Comparison of ENCODE assay signal across 14 cellular contexts in genomic region chr10:34941471-34942357, GRCh38.
DNase-seq lines count a peak whose midpoint lies in the region; ATAC-seq and TF ChIP-seq lines count a peak whose summit lies in the region.
"Had no signal": no experiment of that assay in that cellular context is flagged by ENCODE, and none has a peak within 500 bp of the region (broad histone marks: within the 10 kb centered on the region; RNA-seq: fewer than 3 reads in every experiment).

No MANE protein-coding gene starts in this region.

- intact Hi-C loops in OCI-LY7 (cut with micrococcal nuclease; ENCODE audit: unreplicated experiment), result no loop called here

- H4K20me1 ChIP-seq in OCI-LY7 (ENCODE audit: insufficient read depth, low read length), result no peaks in the 10 kb centered on the region

- H3K9me3 ChIP-seq in HAP-1 (peaks cover 3% of the 10 kb centered on the region; the same call in 1 of the 2 replicates), OCI-LY7 (ENCODE audit: low read length) (no peaks in the 10 kb centered on the region)

- in situ Hi-C loops in HAP-1 (cut with MboI; ENCODE audit: low sequenced_read_pairs), result no loop called here

- ATAC-seq in GM18511 (IDR thresholded peaks at IDR 0.05; ENCODE audit: unreplicated experiment) (peak; percentile 80), HG03108 (IDR thresholded peaks at IDR 0.05; ENCODE audit: unreplicated experiment) (no peak)
- ATAC-seq: effector memory CD8-positive, alpha-beta T cell had no signal

- H3K36me3 ChIP-seq in HAP-1 (replicated peaks) (no peaks in the 10 kb centered on the region), OCI-LY7 (ENCODE audit: insufficient read depth, low read length) (no peaks in the 10 kb centered on the region)

- H3K27me3 ChIP-seq in HAP-1 (ENCODE audit: low read depth), result no peaks in the 10 kb centered on the region
- H3K27me3 ChIP-seq: hepatocyte had no signal

- POLR2A ChIA-PET in RWPE1 (lab: Yijun Ruan, JAX; ENCODE audit: low non-redundant PET) (no interaction called here), OCI-LY7 (lab: Charles Lee) (interaction anchor here (0.6 kb wide), 1 partner anchor 19 kb away, joined by 3 read pairs; no protein-coding TSS in a partner anchor)

- DNase-seq in HAP-1 (ENCODE audit: low spot score in 2 of 2) (peak; percentile 68 to 85), RWPE1 (ENCODE audit: low spot score) (peak; percentile 45), glomerular visceral epithelial cell (ENCODE audit: extremely low spot score) (peak; percentile 33), NCI-H345 treated with DMSO at 0.1 percent for 48 hours (lab: John Stamatoyannopoulos, UW; ENCODE audit: unreplicated experiment) (no peak), OCI-LY7 (ENCODE audit: low spot score) (no peak), cortex of kidney (lab: John Stamatoyannopoulos, UW) (no peak)
- DNase-seq: AML-193; DMS53; effector memory CD8-positive, alpha-beta T cell; NCI-H2029; stimulated activated CD4-positive, alpha-beta T cell treated with anti-CD3 and anti-CD28 coated beads, Interleukin-4, amount 100 ng/mL, for 4 hours had no signal

- H3K4me2 ChIP-seq in OCI-LY7 (ENCODE audit: low read length), result no peak overlapping the region
- H3K4me2 ChIP-seq: hepatocyte had no signal

- H2AFZ ChIP-seq in OCI-LY7 (ENCODE audit: low read length), result no peak overlapping the region
- H2AFZ ChIP-seq: hepatocyte had no signal

- no TSS peak for BruUV-seq in OCI-LY7 (replicated peaks; lab: Mats Ljungman, UMichigan)

- no peaks in the 10 kb centered on the region for H3K79me2 ChIP-seq in OCI-LY7 (ENCODE audit: insufficient read depth, low read depth, low read length)
- H3K79me2 ChIP-seq: hepatocyte had no signal

- no peak for TF ChIP-seq CTCF in RWPE1 (conservative IDR thresholded peaks at IDR 0.05; ENCODE audit: low read depth)
- no peak for TF ChIP-seq CTCF in OCI-LY7 (conservative IDR thresholded peaks at IDR 0.05; ENCODE audit: low read length)

- H3K4me3 ChIP-seq in HAP-1, result no peak overlapping the region
- no peak overlapping the region for H3K4me3 ChIP-seq in OCI-LY7 (ENCODE audit: low read depth, low read length, poor library complexity, severe bottlenecking)
- H3K4me3 ChIP-seq: hepatocyte had no signal

- CTCF ChIA-PET in RWPE1 (lab: Yijun Ruan, JAX), result interaction anchor here (0.5 to 1.0 kb wide), 4 partner anchors 125 to 573 kb away, joined by 3 to 5 read pairs (median 4); no protein-coding TSS in a partner anchor
- CTCF ChIA-PET in OCI-LY7 (lab: Charles Lee; ENCODE audit: unreplicated experiment), result interaction anchor here (0.6 kb wide), 1 partner anchor 14 kb away, joined by 3 read pairs; no protein-coding TSS in a partner anchor

- H3K27ac ChIP-seq in RWPE1, result peak overlapping the region; percentile 71
- H3K27ac ChIP-seq in OCI-LY7 (ENCODE audit: low read depth, low read length, poor library complexity, severe bottlenecking), result no peak overlapping the region
- H3K27ac ChIP-seq: hepatocyte had no signal

- no peaks in the 10 kb centered on the region for H3K9me2 ChIP-seq in OCI-LY7 (ENCODE audit: insufficient read depth, low read length)

- peaks cover 47% of the 10 kb centered on the region for H3K4me1 ChIP-seq in HAP-1
- H3K4me1 ChIP-seq in OCI-LY7 (ENCODE audit: insufficient read depth, low read length, poor library complexity, severe bottlenecking), result no peaks in the 10 kb centered on the region

Comparison
In these comparisons a context has a peak if more than half of its experiments do, and no peak if none do; other contexts are left out.
1. DNase-seq: peak in HAP-1 (2 of 2), RWPE1 (single experiment) and glomerular visceral epithelial cell (single experiment); none in NCI-H345 treated with DMSO at 0.1 percent for 48 hours (single experiment), OCI-LY7 (single experiment) and cortex of kidney (single experiment).